Comparison of ENCODE assay signal across 8 cellular contexts in the genomic region with DNA sequence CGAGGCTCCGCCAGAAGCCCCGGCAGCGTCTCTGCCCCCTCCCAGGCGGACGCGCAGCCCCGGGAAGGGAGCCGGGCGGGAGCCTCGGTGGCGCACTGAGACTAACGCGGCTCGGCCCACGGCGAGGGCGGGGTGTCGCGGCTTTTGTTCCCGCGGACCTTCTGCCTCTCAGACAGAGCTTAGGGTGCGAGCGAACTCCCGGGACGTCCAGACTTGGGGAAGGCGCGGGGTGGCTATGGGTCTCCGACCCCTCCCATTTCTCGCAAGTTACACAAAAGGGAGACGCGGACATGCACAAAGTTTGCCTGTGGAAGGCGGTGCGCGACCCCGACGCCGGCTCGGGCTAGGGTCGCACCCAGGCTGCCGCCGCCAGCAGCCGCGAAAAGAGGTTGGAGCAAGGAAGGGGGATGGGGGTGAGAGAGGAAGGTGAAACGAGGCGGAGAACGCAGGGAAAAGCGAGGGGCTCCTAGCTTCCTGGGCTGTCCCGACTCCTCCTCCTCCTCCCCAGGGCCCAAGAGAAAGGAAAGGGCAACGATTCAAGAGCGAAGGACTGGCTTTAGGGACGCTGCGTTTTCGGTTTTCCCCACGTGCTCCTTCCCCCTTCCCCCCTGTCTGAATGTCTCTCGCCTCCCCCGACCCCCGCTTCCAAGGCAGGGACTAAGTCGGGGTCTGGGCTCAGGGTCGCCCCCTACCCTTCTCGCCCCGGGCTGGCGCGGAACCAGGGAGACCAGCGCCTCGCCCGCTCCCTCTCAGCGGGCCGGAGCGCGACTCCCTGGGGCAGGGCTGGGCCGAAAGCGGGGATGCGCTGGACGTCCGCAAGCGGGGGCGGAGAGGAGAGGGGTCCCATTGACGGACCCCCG. TPM values are rescaled to one million over a fixed set of nuclear protein-coding genes. Genes with fewer than 3 reads are reported as not detected.
DNase-seq lines count a peak whose midpoint lies in the region; ATAC-seq and TF ChIP-seq lines count a peak whose summit lies in the region.

No MANE protein-coding gene starts in this region.

- H3K4me1 Mint-ChIP-seq in Caco-2 (ENCODE audit: low read depth, unreplicated experiment) = peaks cover 18% of the 10 kb centered on the region
- H3K4me1 Mint-ChIP-seq in neural crest cell = peaks cover 52% of the 10 kb centered on the region

- peak; percentile 6 to 31 for TF ChIP-seq POLR2A in gastroesophageal sphincter (IDR thresholded peaks at IDR 0.05)

- POLR2A ChIA-PET in Caco-2 (lab: Charles Lee) (no interaction called here), Panc1 (lab: Charles Lee) (no interaction called here)

- peak overlapping the region; percentile 88 for H3K27ac Mint-ChIP-seq in Caco-2 (ENCODE audit: unreplicated experiment)
- H3K27ac Mint-ChIP-seq in neural crest cell (ENCODE audit: unreplicated experiment) = peak overlapping the region; percentile 98

- H3K9me3 ChIP-seq in Caco-2 (no peaks in the 10 kb centered on the region), Panc1 (ENCODE audit: control insufficient read depth, insufficient read depth, low read depth, low read length) (no peaks in the 10 kb centered on the region), gastroesophageal sphincter (no peaks in the 10 kb centered on the region), tibial artery (no peaks in the 10 kb centered on the region)

- CTCF ChIA-PET in Caco-2 (lab: Charles Lee) (interaction anchor here (1.0 to 1.4 kb wide), 2 partner anchors 22 to 274 kb away, joined by 3 read pairs; no protein-coding TSS in a partner anchor), Panc1 (lab: Charles Lee) (no interaction called here)

- H3K27ac ChIP-seq in Panc1 (ENCODE audit: low read length) = peak overlapping the region; percentile 84
- peak overlapping the region; percentile 37 to 90 (median 88) for H3K27ac ChIP-seq in gastroesophageal sphincter
- H3K27ac ChIP-seq in tibial artery = peak overlapping the region; percentile 78 to 79

- TF ChIP-seq EP300 in gastroesophageal sphincter (IDR thresholded peaks at IDR 0.05) = no peak

- intact Hi-C loops in Caco-2 (cut with micrococcal nuclease; ENCODE audit: unreplicated experiment) (loop anchor here (1.0 to 10.0 kb wide), 7 partner anchors 21 to 547 kb away; a partner anchor contains a TSS), Panc1 (cut with micrococcal nuclease; ENCODE audit: unreplicated experiment) (loop anchor here (10.0 kb wide), 1 partner anchor 545 kb away; no protein-coding TSS in a partner anchor), tibial artery (cut with DNase I; ENCODE audit: low total_unique reads) (loop anchor here (2.0 to 10.0 kb wide), 3 partner anchors 273 to 435 kb away; a partner anchor contains a TSS)

- peak overlapping the region; percentile 97 for H3K4me3 ChIP-seq in Caco-2 (ENCODE audit: low read depth, low read length)
- peak overlapping the region; percentile 75 to 81 for H3K4me3 ChIP-seq in Panc1 (ENCODE audit: low read depth in 2 of 2, low read length in 2 of 2)
- H3K4me3 ChIP-seq in gastroesophageal sphincter = peak overlapping the region; percentile 83 to 95
- peak overlapping the region; percentile 71 to 81 for H3K4me3 ChIP-seq in tibial artery

- TF ChIP-seq CTCF in Caco-2 (IDR thresholded peaks at IDR 0.05; ENCODE audit: insufficient read depth in 1 of 2, low read depth in 1 of 2, low read length in 1 of 2, severe bottlenecking in 1 of 2, unreplicated experiment in 1 of 2) = peak; percentile 15 to 31
- TF ChIP-seq CTCF in Panc1 (IDR thresholded peaks at IDR 0.05) = no peak
- TF ChIP-seq CTCF in gastroesophageal sphincter (IDR thresholded peaks at IDR 0.05) = no peak
- TF ChIP-seq CTCF in neural crest cell (conservative IDR thresholded peaks at IDR 0.05) = no peak
- TF ChIP-seq CTCF in tibial artery (IDR thresholded peaks at IDR 0.05) = no peak

- H3K4me3 Mint-ChIP-seq in Caco-2 (ENCODE audit: unreplicated experiment) (peak overlapping the region; percentile 86), neural crest cell (peak overlapping the region; percentile 99)

- WGBS in gastroesophageal sphincter (ENCODE audit: low coverage in 1 of 2), 2 donors = 0% methylated on average over 2 to 5 of the region's 80 CpGs

- ATAC-seq in GM21423 (IDR thresholded peaks at IDR 0.05; ENCODE audit: unreplicated experiment) (peak; percentile 37), Panc1 (peak; percentile 76), gastroesophageal sphincter (peak; percentile 57)

- BruUV-seq in Caco-2 (replicated peaks; lab: Mats Ljungman, UMichigan) (no TSS peak), Panc1 (replicated peaks; lab: Mats Ljungman, UMichigan) (no TSS peak)

- H3K4me1 ChIP-seq in Caco-2 (peaks cover 25% of the 10 kb centered on the region), Panc1 (ENCODE audit: control insufficient read depth, insufficient read depth, low read length) (peaks cover 22% of the 10 kb centered on the region), gastroesophageal sphincter (peaks cover 0 to 52% (median 22%) of the 10 kb centered on the region in 3 donors), tibial artery (peaks cover 0 to 21% (median 5%) of the 10 kb centered on the region in 4 donors)

- in situ Hi-C loops in Panc1 (cut with HindIII; ENCODE audit: low pct_unique_long_range_greater_than_20kb, low sequenced_read_pairs) = no loop called here

- no peaks in the 10 kb centered on the region for H3K27me3 ChIP-seq in Caco-2 (replicated peaks; ENCODE audit: control insufficient read depth, insufficient read depth, low read length)
- no peaks in the 10 kb centered on the region for H3K27me3 ChIP-seq in Panc1 (ENCODE audit: control insufficient read depth, insufficient read depth, low read length)
- H3K27me3 ChIP-seq in gastroesophageal sphincter = no peaks in the 10 kb centered on the region
- H3K27me3 ChIP-seq in tibial artery = no peaks in the 10 kb centered on the region

- no peaks in the 10 kb centered on the region for H3K27me3 Mint-ChIP-seq in Caco-2 (ENCODE audit: insufficient read depth, unreplicated experiment)
- H3K27me3 Mint-ChIP-seq in neural crest cell (ENCODE audit: low read depth) = no peaks in the 10 kb centered on the region

- DNase-seq in Caco-2 (peak; percentile 54 to 63), HT-29 (ENCODE audit: low spot score) (peak; percentile 58), Panc1 (ENCODE audit: low read depth, low spot score) (no peak), neural crest cell (ENCODE audit: low read depth, low spot score) (peak; percentile 46), tibial artery (peak; percentile 43 to 75)
- peak; percentile 40 for DNase-seq in activated naive CD4-positive, alpha-beta T cell treated with Interleukin-2 at 50 U/mL for 16 hours

- no peaks in the 10 kb centered on the region for H3K9me3 Mint-ChIP-seq in Caco-2 (ENCODE audit: unreplicated experiment)
- H3K9me3 Mint-ChIP-seq in neural crest cell = no peaks in the 10 kb centered on the region

- H3K36me3 ChIP-seq in Caco-2 (ENCODE audit: control insufficient read depth, insufficient read depth, low read length) = no peaks in the 10 kb centered on the region
- peaks cover 6% of the 10 kb centered on the region for H3K36me3 ChIP-seq in Panc1 (ENCODE audit: control insufficient read depth, insufficient read depth, low read length)
- H3K36me3 ChIP-seq in gastroesophageal sphincter = no peaks in the 10 kb centered on the region
- no peaks in the 10 kb centered on the region for H3K36me3 ChIP-seq in tibial artery

- H3K36me3 Mint-ChIP-seq in Caco-2 (ENCODE audit: insufficient read depth, unreplicated experiment) = peaks cover 33% of the 10 kb centered on the region
- H3K36me3 Mint-ChIP-seq in neural crest cell (ENCODE audit: low read depth) = no peaks in the 10 kb centered on the region

RNA-seq across cellular contexts. Expression of a gene that starts 0.7 kb away (rescaled TPM):
- total RNA-seq in Caco-2 (2022) (324 and 331 TPM in 2 replicates), Panc1 (2021; ENCODE audit: unreplicated experiment) (542 TPM), gastroesophageal sphincter (100 to 1,000 TPM; 282 to 724 (median 545) TPM), neural crest cell (245 and 254 TPM in 2 replicates)
- total RNA-seq in HT-29 (2014; rRNA removed; shearing (Covaris generic)) = 163 and 169 TPM in 2 replicates
- 700 TPM for polyA plus RNA-seq in Panc1 (2012; ENCODE audit: insufficient read length)

Comparison
In these comparisons a context has a peak if more than half of its experiments do, and no peak if none do; other contexts are left out.
1. CTCF ChIP-seq: peak in Caco-2 (2 of 2); none in Panc1 (single experiment), gastroesophageal sphincter (0 of 4), neural crest cell (single experiment) and tibial artery (0 of 2).
2. Peak in every context shown above with its lines, with median percentiles within 50 percentile points of each other: H3K4me3 ChIP-seq, ATAC-seq and H3K27ac ChIP-seq.